Comparison of ENCODE assay signal across 1 cellular context in the genomic region with DNA sequence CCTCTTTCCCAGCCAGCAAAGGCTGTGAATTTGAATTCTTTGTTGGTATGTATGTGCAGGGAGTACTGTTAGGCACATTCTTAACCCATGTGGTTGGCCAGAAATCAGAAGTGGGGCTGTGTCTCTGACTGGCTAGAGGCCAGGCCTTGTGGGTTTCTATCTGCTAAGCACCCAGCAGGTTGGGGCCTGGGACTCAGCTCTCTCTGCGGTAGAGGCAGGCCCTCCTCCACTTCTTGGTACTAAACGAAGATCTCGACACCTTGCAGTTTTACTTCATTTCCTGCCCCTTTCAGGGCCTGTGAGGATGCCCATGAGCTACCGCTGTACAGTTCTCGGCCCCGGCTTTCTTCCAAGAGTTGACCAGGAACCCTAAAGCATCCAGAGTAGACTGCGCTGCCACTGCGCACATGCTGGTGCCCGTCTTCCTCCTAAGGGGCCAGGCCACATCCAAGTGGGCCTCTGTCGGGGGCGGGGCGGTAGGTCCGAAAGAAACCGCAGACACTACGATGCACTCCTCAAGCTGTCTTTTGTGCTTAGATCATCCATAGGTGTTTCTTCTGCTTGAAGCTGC.
TF ChIP-seq lines count a peak whose summit lies in the region.

No MANE protein-coding gene starts in this region.

TF ChIP-seq in HepG2, 621 proteins besides CTCF, POLR2A, EP300 and RAD21 (continued from another document):
- no peak for TF ChIP-seq TEF (CRISPR knock-in tag; IDR thresholded peaks at IDR 0.05)
- no peak for TF ChIP-seq FOXO4 (CRISPR knock-in tag; conservative IDR thresholded peaks at IDR 0.05)
- TF ChIP-seq ZNF224 (CRISPR knock-in tag; IDR thresholded peaks at IDR 0.05), result no peak
- TF ChIP-seq ZNF510 (CRISPR knock-in tag; IDR thresholded peaks at IDR 0.05; ENCODE audit: low read depth), result no peak
TF ChIP-seq in HepG2: peak in this region for 0.
